35 cellular contexts compared by ENCODE assay signal in genomic region chr22:27051407-27051806, GRCh38.
"Had no signal": no experiment of that assay in that cellular context is flagged by ENCODE, and none has a peak within 500 bp of the region (broad histone marks: within the 10 kb centered on the region; RNA-seq: fewer than 3 reads in every experiment).

No MANE protein-coding gene starts in this region.

- H3K4me3 ChIP-seq: MG63 had no signal

- H3K36me3 ChIP-seq: MG63 had no signal

- DNase-seq: Karpas-422, Kasumi-1, MG63, MM.1S, MV-4-11, NCI-H1048, NCI-H1092, NCI-H1092 treated with DMSO at 0.1 percent for 48 hours, NCI-H1105, NCI-H1105 treated with DMSO at 0.1 percent for 48 hours, NCI-H1417, NCI-H1417 treated with DMSO at 0.1 percent for 48 hours, NCI-H1436, NCI-H1436 treated with DMSO at 0.1 percent for 48 hours, NCI-H146, NCI-H1694, NCI-H1694 treated with DMSO at 0.1 percent for 48 hours, NCI-H187, NCI-H187 treated with DMSO at 0.1 percent for 48 hours, NCI-H1930, NCI-H2029, NCI-H2029 treated with DMSO at 0.1 percent for 48 hours, NCI-H2081, NCI-H2081 treated with DMSO at 0.1 percent for 48 hours, NCI-H2107, NCI-H2171, NCI-H2171 treated with DMSO at 0.1 percent for 48 hours, NCI-H2227 treated with DMSO at 0.1 percent for 48 hours, NCI-H226, NCI-H345, NCI-H446, NCI-H446 treated with DMSO at 0.1 percent for 48 hours, NCI-H510A, NCI-H510A treated with DMSO at 0.1 percent for 48 hours, NCI-H524 had no signal

- H3K27me3 ChIP-seq: MG63 had no signal
